ENCODE assay signal across 10 cellular contexts in the genomic region with DNA sequence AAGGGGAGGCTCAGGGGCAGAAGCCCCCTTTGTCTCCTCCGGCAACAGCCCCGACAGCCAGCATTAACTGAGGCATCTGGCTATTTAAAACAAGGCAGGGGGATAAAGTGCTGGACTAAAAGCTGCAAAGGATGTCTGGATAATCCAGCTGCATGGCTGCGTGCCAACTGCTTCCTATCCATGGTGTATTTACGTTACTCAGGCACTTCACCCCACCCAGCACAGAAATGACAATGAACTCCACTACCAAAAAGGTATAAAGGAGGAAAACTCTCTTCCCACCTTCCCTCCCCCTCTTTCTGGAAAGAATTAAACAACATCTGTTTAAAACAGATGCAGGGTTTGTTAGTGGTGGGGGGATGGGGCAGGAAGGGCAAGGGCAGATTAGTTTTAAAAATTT.
DNase-seq lines count a peak whose midpoint lies in the region; ATAC-seq and TF ChIP-seq lines count a peak whose summit lies in the region.
"Had no signal": no experiment of that assay in that cellular context is flagged by ENCODE, and none has a peak within 500 bp of the region (broad histone marks: within the 10 kb centered on the region; RNA-seq: fewer than 3 reads in every experiment).

No MANE protein-coding gene starts in this region.

- no peak for TF ChIP-seq POLR2A in Peyer's patch (IDR thresholded peaks at IDR 0.05)
- no peak for TF ChIP-seq POLR2A in stomach (IDR thresholded peaks at IDR 0.05)

- H3K27ac ChIP-seq in Peyer's patch (no peak overlapping the region), stomach (peak overlapping the region in 3 of 5 donors; percentile 21 to 47 (median 26))
- H3K27ac ChIP-seq: suprapubic skin had no signal

- H3K9me3 ChIP-seq in Peyer's patch = no peaks in the 10 kb centered on the region
- no peaks in the 10 kb centered on the region for H3K9me3 ChIP-seq in stomach
- H3K9me3 ChIP-seq: suprapubic skin had no signal

- H3K36me3 ChIP-seq in Peyer's patch (peaks cover 0 to under 1% (median 0%) of the 10 kb centered on the region in 3 donors), stomach (no peaks in the 10 kb centered on the region)
- H3K36me3 ChIP-seq: suprapubic skin had no signal

- DNase-seq in KBM-7 (peak; percentile 37), Peyer's patch (peak in 2 of 3 donors; percentile 71 to 72), fibroblast of pulmonary artery (ENCODE audit: low read depth) (peak; percentile 83), stomach (peak; percentile 69)
- no peak for DNase-seq in central memory CD4-positive, alpha-beta T cell
- DNase-seq: H7 had no signal

- peaks cover 0 to 20% (median 0%) of the 10 kb centered on the region in 4 donors for H3K4me1 ChIP-seq in Peyer's patch
- H3K4me1 ChIP-seq in stomach = peaks cover 19 to 37% (median 26%) of the 10 kb centered on the region in 4 donors

- in situ Hi-C loops in KBM-7 (cut with MboI; ENCODE audit: low pct_unique_long_range_greater_than_20kb, low sequenced_read_pairs) = no loop called here

- TF ChIP-seq EP300 in stomach (IDR thresholded peaks at IDR 0.05) = no peak

- 39 to 57% (median 44%) methylated on average over 4 of the region's 4 CpGs for WGBS in stomach, 5 donors

- intact Hi-C loops in stomach (cut with DNase I; ENCODE audit: low total_unique reads) = no loop called here

- ATAC-seq in GM18502 (IDR thresholded peaks at IDR 0.05; ENCODE audit: poor library complexity, unreplicated experiment) (no peak), GM21786 (IDR thresholded peaks at IDR 0.05; ENCODE audit: unreplicated experiment) (no peak), GM21381 (IDR thresholded peaks at IDR 0.05; ENCODE audit: unreplicated experiment) (no peak)

- H3K4me3 ChIP-seq in Peyer's patch (no peak overlapping the region), fibroblast of pulmonary artery (replicated peaks; ENCODE audit: low read depth, low read length) (no peak overlapping the region), stomach (no peak overlapping the region)
- H3K4me3 ChIP-seq: suprapubic skin had no signal

- no peaks in the 10 kb centered on the region for H3K27me3 ChIP-seq in Peyer's patch
- H3K27me3 ChIP-seq in stomach = no peaks in the 10 kb centered on the region
- H3K27me3 ChIP-seq: suprapubic skin had no signal

- TF ChIP-seq CTCF in Peyer's patch (IDR thresholded peaks at IDR 0.05) (no peak), fibroblast of pulmonary artery (IDR thresholded peaks at IDR 0.05; ENCODE audit: low read length, missing control alignments) (no peak), stomach (IDR thresholded peaks at IDR 0.05) (no peak)

Comparison
In these comparisons a context has a peak if more than half of its experiments do, and no peak if none do; other contexts are left out.
1. H3K27ac ChIP-seq: peak in stomach (3 of 5); none in Peyer's patch (0 of 4).